In the genomic region with DNA sequence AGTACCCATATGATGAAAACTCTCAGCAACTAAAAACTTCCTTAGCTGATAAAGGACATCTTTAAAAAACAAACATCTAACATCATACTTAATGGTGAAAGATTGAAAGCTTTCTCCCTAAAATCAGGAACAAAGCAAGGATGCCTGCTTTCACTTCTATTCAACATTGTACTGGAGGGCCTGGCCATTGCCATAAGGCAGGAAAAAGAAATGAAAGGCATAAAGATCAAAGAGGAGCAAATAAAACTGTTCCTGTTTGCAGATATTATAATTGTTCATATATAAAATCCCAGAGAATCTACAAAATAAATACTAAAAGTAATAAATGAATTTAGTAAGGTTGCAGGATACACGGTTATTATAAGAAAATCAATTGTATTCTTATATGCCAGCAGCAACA, we compare ENCODE assay signal across 34 cellular contexts.
"Had no signal": no experiment of that assay in that cellular context is flagged by ENCODE, and none has a peak within 500 bp of the region (broad histone marks: within the 10 kb centered on the region; RNA-seq: fewer than 3 reads in every experiment).

No MANE protein-coding gene starts in this region.

- DNase-seq: activated CD4-positive, alpha-beta memory T cell treated with anti-CD3 and anti-CD28 coated beads, Interleukin-2, amount 10 ng/mL, durations not matched to agents 7 days and 5 days; activated CD4-positive, alpha-beta T cell treated with anti-CD3 and anti-CD28 coated beads for 1 hour; activated CD4-positive, alpha-beta T cell treated with anti-CD3 and anti-CD28 coated beads for 36 hours; activated CD4-positive, alpha-beta T cell treated with anti-CD3 and anti-CD28 coated beads for 48 hours; activated CD4-positive, alpha-beta T cell treated with anti-CD3 and anti-CD28 coated beads, Interleukin-2, amount 10 ng/mL, durations not matched to agents 7 days and 5 days; activated CD4-positive, alpha-beta T cell treated with anti-CD3 and anti-CD28 coated beads, Interleukin-2, amount 50 U/mL, for 48 hours; activated CD4-positive, CD25-positive, alpha-beta regulatory T cell; activated CD8-positive, alpha-beta memory T cell treated with anti-CD3 and anti-CD28 coated beads for 24 hours; activated CD8-positive, alpha-beta memory T cell treated with anti-CD3 and anti-CD28 coated beads, Interleukin-2, amount 10 ng/mL, durations not matched to agents 7 days and 5 days; activated CD8-positive, alpha-beta memory T cell treated with anti-CD3 and anti-CD28 coated beads, Interleukin-2, amount 50 U/mL, for 48 hours; activated CD8-positive, alpha-beta T cell treated with anti-CD3 and anti-CD28 coated beads, Interleukin-2, amount 10 ng/mL, durations not matched to agents 7 days and 5 days; activated effector memory CD4-positive, alpha-beta T cell treated with anti-CD3 and anti-CD28 coated beads, Interleukin-2, amount 50 U/mL, for 16 hours; activated gamma-delta T cell treated with Interleukin-2 at 50 U/mL for 16 hours; activated naive CD4-positive, alpha-beta T cell; activated naive CD4-positive, alpha-beta T cell treated with anti-CD3 and anti-CD28 coated beads for 36 hours; activated naive CD4-positive, alpha-beta T cell treated with anti-CD3 and anti-CD28 coated beads, Interleukin-2, amount 50 U/mL, for 16 hours; activated naive CD8-positive, alpha-beta T cell treated with anti-CD3 and anti-CD28 coated beads for 36 hours; activated T-cell treated with anti-CD3 and anti-CD28 coated beads, Interleukin-2, amount 50 U/mL, for 24 hours; activated T-cell treated with anti-CD3 and anti-CD28 coated beads, Interleukin-2, amount 50 U/mL, for 48 hours; amniotic stem cell; aorta; body of pancreas; brain microvascular endothelial cell; central memory CD4-positive, alpha-beta T cell; T-helper 1 cell; T-helper 2 cell; T-helper 9 cell; WERI-Rb-1 had no signal

- H3K27me3 ChIP-seq: body of pancreas, brain microvascular endothelial cell, breast epithelium had no signal

- H3K9me3 ChIP-seq: body of pancreas, breast epithelium had no signal

- H3K36me3 ChIP-seq: adrenal gland, brain microvascular endothelial cell, breast epithelium, WERI-Rb-1 had no signal

- H3K27ac ChIP-seq: adrenal gland, body of pancreas, brain microvascular endothelial cell, breast epithelium, WERI-Rb-1 had no signal

- H3K4me1 ChIP-seq: adrenal gland, body of pancreas, breast epithelium had no signal

- H3K4me3 ChIP-seq: adrenal gland, body of pancreas, breast epithelium had no signal

- FAIRE-seq: astrocyte had no signal

- ATAC-seq: activated CD4-positive, alpha-beta T cell treated with anti-CD3 and anti-CD28 coated beads for 36 hours; activated CD4-positive, CD25-positive, alpha-beta regulatory T cell treated with anti-CD3 and anti-CD28 coated beads, Interleukin-2, amount 50 U/mL, for 24 hours; activated CD8-positive, alpha-beta memory T cell treated with anti-CD3 and anti-CD28 coated beads, Interleukin-2, amount 10 ng/mL, durations not matched to agents 7 days and 5 days; activated CD8-positive, alpha-beta T cell treated with anti-CD3 and anti-CD28 coated beads, Interleukin-2, amount 10 ng/mL, durations not matched to agents 7 days and 5 days; activated naive CD4-positive, alpha-beta T cell treated with anti-CD3 and anti-CD28 coated beads, Interleukin-2, amount 50 U/mL, for 72 hours; body of pancreas; WTC11 had no signal
